ENCODE assay signal across 21 cellular contexts in genomic region chr15:73952913-73953750, GRCh38. TPM values are rescaled to one million over a fixed set of nuclear protein-coding genes. Genes with fewer than 3 reads are reported as not detected.
DNase-seq lines count a peak whose midpoint lies in the region; ATAC-seq, FAIRE-seq and TF ChIP-seq lines count a peak whose summit lies in the region.
"Had no signal": no experiment of that assay in that cellular context is flagged by ENCODE, and none has a peak within 500 bp of the region (broad histone marks: within the 10 kb centered on the region; RNA-seq: fewer than 3 reads in every experiment).

No MANE protein-coding gene starts in this region.

- no peaks in the 10 kb centered on the region for H3K9me3 Mint-ChIP-seq in astrocyte (ENCODE audit: unreplicated experiment)
- no peaks in the 10 kb centered on the region for H3K9me3 Mint-ChIP-seq in T-helper 2 cell treated with Interferon-gamma antibody and Interleukin-4, amounts not matched to agents 5 μg/mL and 100 μg/mL, for 36 hours
- H3K9me3 Mint-ChIP-seq: dendritic cell treated with granulocyte-macrophage colony-stimulating factor and Interleukin-4, amounts not matched to agents 40 ng/mL and 50 ng/mL, for 4 days; T-helper 1 cell treated with Interleukin-12 subunit alpha and Interleukin-12 subunit beta and Interleukin-4 antibody, amounts not matched to agents 30 μg/mL and 1 μg/mL, for 36 hours had no signal

- peaks cover 2% of the 10 kb centered on the region for H3K27me3 Mint-ChIP-seq in astrocyte (ENCODE audit: low read depth, unreplicated experiment)
- H3K27me3 Mint-ChIP-seq in T-helper 2 cell treated with Interferon-gamma antibody and Interleukin-4, amounts not matched to agents 5 μg/mL and 100 μg/mL, for 36 hours (ENCODE audit: low read depth), result no peaks in the 10 kb centered on the region

- intact Hi-C loops in lower lobe of right lung (cut with DNase I) (no loop called here), stomach (cut with DNase I; ENCODE audit: low total_unique reads) (no loop called here)

- 74 to 84% (median 79%) methylated on average over 8 to 10 of the region's 10 CpGs for WGBS in stomach, 5 donors

- TF ChIP-seq POLR2A in stomach (IDR thresholded peaks at IDR 0.05), result no peak

- H3K4me1 Mint-ChIP-seq in astrocyte (ENCODE audit: low read depth, unreplicated experiment), result peaks cover 51% of the 10 kb centered on the region
- H3K4me1 Mint-ChIP-seq in T-helper 2 cell treated with Interferon-gamma antibody and Interleukin-4, amounts not matched to agents 5 μg/mL and 100 μg/mL, for 36 hours (ENCODE audit: low read depth), result peaks cover 17% of the 10 kb centered on the region

- H3K4me2 ChIP-seq in astrocyte (ENCODE audit: low read length), result no peak overlapping the region

- peaks cover 31% of the 10 kb centered on the region for H3K36me3 ChIP-seq in astrocyte (ENCODE audit: insufficient read depth, low read length)
- no peaks in the 10 kb centered on the region for H3K36me3 ChIP-seq in lower lobe of right lung
- peaks cover 4 to 25% (median 18%) of the 10 kb centered on the region in 4 donors for H3K36me3 ChIP-seq in stomach
- H3K36me3 ChIP-seq: left lung had no signal

- ATAC-seq in lower lobe of right lung, result no peak
- no peak for ATAC-seq in HG03039 (IDR thresholded peaks at IDR 0.05; ENCODE audit: unreplicated experiment)
- ATAC-seq: left lung had no signal

- H4K20me1 ChIP-seq in astrocyte (ENCODE audit: insufficient read depth, low read length), result peaks cover 4% of the 10 kb centered on the region

- no peak overlapping the region for H3K9ac ChIP-seq in astrocyte (ENCODE audit: low read length)

- no peaks in the 10 kb centered on the region for H3K79me2 ChIP-seq in astrocyte (ENCODE audit: insufficient read depth, low read length)

- TF ChIP-seq CTCF in astrocyte (IDR thresholded peaks at IDR 0.05; ENCODE audit: insufficient read depth, low read depth, low read length) (no peak), lower lobe of right lung (IDR thresholded peaks at IDR 0.05) (no peak), stomach (IDR thresholded peaks at IDR 0.05) (no peak)

- no peak for FAIRE-seq in astrocyte (lab: Jason Lieb, UNC)
- FAIRE-seq: G401.6, small intestine had no signal

- H3K27me3 ChIP-seq in astrocyte (ENCODE audit: insufficient read depth, low read length), result no peaks in the 10 kb centered on the region
- H3K27me3 ChIP-seq in lower lobe of right lung (ENCODE audit: low read depth), result no peaks in the 10 kb centered on the region
- peaks cover 0 to 3% (median 0%) of the 10 kb centered on the region in 3 donors for H3K27me3 ChIP-seq in stomach
- H3K27me3 ChIP-seq: left lung had no signal

- peaks cover 39% of the 10 kb centered on the region for H3K4me1 ChIP-seq in astrocyte (ENCODE audit: insufficient read depth, low read length)
- peaks cover 24% of the 10 kb centered on the region for H3K4me1 ChIP-seq in lower lobe of right lung
- H3K4me1 ChIP-seq in stomach, result peaks cover 21 to 51% (median 32%) of the 10 kb centered on the region in 4 donors

- H3K9me3 ChIP-seq in astrocyte (ENCODE audit: insufficient read depth, low read depth, low read length) (no peaks in the 10 kb centered on the region), lower lobe of right lung (no peaks in the 10 kb centered on the region), stomach (no peaks in the 10 kb centered on the region)
- H3K9me3 ChIP-seq: left lung had no signal

- no peak for TF ChIP-seq EP300 in stomach (IDR thresholded peaks at IDR 0.05)

- H3K4me3 Mint-ChIP-seq in astrocyte (ENCODE audit: unreplicated experiment), result no peak overlapping the region
- no peak overlapping the region for H3K4me3 Mint-ChIP-seq in T-helper 2 cell treated with Interferon-gamma antibody and Interleukin-4, amounts not matched to agents 5 μg/mL and 100 μg/mL, for 36 hours
- H3K4me3 Mint-ChIP-seq: dendritic cell treated with granulocyte-macrophage colony-stimulating factor and Interleukin-4, amounts not matched to agents 40 ng/mL and 50 ng/mL, for 4 days; T-helper 1 cell treated with Interleukin-12 subunit alpha and Interleukin-12 subunit beta and Interleukin-4 antibody, amounts not matched to agents 30 μg/mL and 1 μg/mL, for 36 hours had no signal

- peaks cover 14% of the 10 kb centered on the region for H3K36me3 Mint-ChIP-seq in astrocyte (ENCODE audit: low read depth, unreplicated experiment)
- no peaks in the 10 kb centered on the region for H3K36me3 Mint-ChIP-seq in T-helper 2 cell treated with Interferon-gamma antibody and Interleukin-4, amounts not matched to agents 5 μg/mL and 100 μg/mL, for 36 hours (ENCODE audit: low read depth)

- no peak overlapping the region for H3K4me3 ChIP-seq in astrocyte (ENCODE audit: insufficient read depth, low read depth, low read length)
- no peak overlapping the region for H3K4me3 ChIP-seq in lower lobe of right lung
- no peak overlapping the region for H3K4me3 ChIP-seq in stomach
- H3K4me3 ChIP-seq: left lung had no signal

- H3K27ac Mint-ChIP-seq in astrocyte (ENCODE audit: unreplicated experiment), result peak overlapping the region; percentile 18
- no peak overlapping the region for H3K27ac Mint-ChIP-seq in T-helper 2 cell treated with Interferon-gamma antibody and Interleukin-4, amounts not matched to agents 5 μg/mL and 100 μg/mL, for 36 hours

- H2AFZ ChIP-seq in astrocyte (ENCODE audit: low read depth, low read length), result no peak overlapping the region

- H3K27ac ChIP-seq in astrocyte (ENCODE audit: low read depth, low read length), result no peak overlapping the region
- H3K27ac ChIP-seq in lower lobe of right lung, result peak overlapping the region; percentile 84
- peak overlapping the region in 4 of 5 donors; percentile 85 to 94 (median 90) for H3K27ac ChIP-seq in stomach
- H3K27ac ChIP-seq: 22Rv1 had no signal

- DNase-seq in NCI-H82 (lab: John Stamatoyannopoulos, UW) (peak; percentile 54), NCI-H82 treated with DMSO at 0.1 percent for 48 hours (lab: John Stamatoyannopoulos, UW; ENCODE audit: unreplicated experiment) (no peak), astrocyte (ENCODE audit: low read depth) (no peak), lower lobe of right lung (peak; percentile 34), stomach (no peak), cerebellum (ENCODE audit: low spot score) (no peak)
- no peak for DNase-seq in T-helper 2 cell treated with Interferon-gamma antibody and Interleukin-4, amounts not matched to agents 5 μg/mL and 100 μg/mL, for 36 hours (ENCODE audit: low spot score)
- DNase-seq: activated CD4-positive, CD25-positive, alpha-beta regulatory T cell; Calu3; foreskin melanocyte; left lung; NCI-H1105; NCI-H2107; NCI-H510A treated with DMSO at 0.1 percent for 48 hours; SHP77 treated with DMSO at 0.1 percent for 48 hours; small intestine had no signal

RNA-seq across cellular contexts. Expression of gene LOXL1, which starts 26.9 kb away (rescaled TPM):
- total RNA-seq in astrocyte (280 and 384 TPM in 2 replicates), lower lobe of right lung (7.6 TPM), stomach (10 to 100 TPM in 4 of 5 donors, 1 to 10 TPM in 1; 6.2 to 48.4 (median 36.8) TPM), cerebellum (5.5 TPM)
- 10 to 100 TPM in 2 of 3 donors, 1 to 10 TPM in 1; 5.2 to 25.8 (median 12.5) TPM for polyA plus RNA-seq in stomach

RNA-seq across cellular contexts. Expression of gene STOML1, which starts 39.0 kb away (rescaled TPM):
- total RNA-seq in astrocyte (12.4 and 16.6 TPM in 2 replicates), lower lobe of right lung (16.3 TPM), stomach (10 to 100 TPM in 2 of 5 donors, 1 to 10 TPM in 3; 5.3 to 26.4 (median 9.8) TPM), cerebellum (14.2 TPM)
- polyA plus RNA-seq in stomach, result 10 to 100 TPM in 1 of 3 donors, 1 to 10 TPM in 2; 8.0 to 13.3 (median 9.6) TPM

RNA-seq across cellular contexts. Expression of gene PML, which starts 41.4 kb away (rescaled TPM):
- total RNA-seq in astrocyte (116 and 119 TPM in 2 replicates), lower lobe of right lung (79.4 TPM), stomach (100 to 1,000 TPM in 2 of 5 donors, 10 to 100 TPM in 3; 27.7 to 170 (median 65.9) TPM), cerebellum (13.1 TPM)
- 10 to 100 TPM; 16.0 to 25.8 (median 21.9) TPM for polyA plus RNA-seq in stomach

Comparison
In these comparisons a context has a peak if more than half of its experiments do, and no peak if none do; other contexts are left out.
1. DNase-seq: peak in NCI-H82 (single experiment) and lower lobe of right lung (single experiment); none in NCI-H82 treated with DMSO at 0.1 percent for 48 hours (single experiment), astrocyte (single experiment), stomach (single experiment), T-helper 2 cell treated with Interferon-gamma antibody and Interleukin-4, amounts not matched to agents 5 μg/mL and 100 μg/mL, for 36 hours (single experiment) and cerebellum (single experiment).